18 cellular contexts compared by ENCODE assay signal in genomic region chr1:39458991-39459390, GRCh38. TPM values are rescaled to one million over a fixed set of nuclear protein-coding genes. Genes with fewer than 3 reads are reported as not detected.
A peak's percentile ranks its signal among the peaks of the same experiment; 100 is the strongest.
DNase-seq lines count a peak whose midpoint lies in the region; FAIRE-seq and TF ChIP-seq lines count a peak whose summit lies in the region.
"Had no signal": no experiment of that assay in that cellular context is flagged by ENCODE, and none has a peak within 500 bp of the region (broad histone marks: within the 10 kb centered on the region; RNA-seq: fewer than 3 reads in every experiment).

No MANE protein-coding gene starts in this region.

- peaks cover 43% of the 10 kb centered on the region for H4K20me1 ChIP-seq in astrocyte (ENCODE audit: insufficient read depth, low read length)

- intact Hi-C loops in dorsolateral prefrontal cortex (cut with DNase I) = no loop called here
- intact Hi-C loops in thyroid gland (cut with DNase I) = loop anchor here (10.0 kb wide), 1 partner anchor 76 kb away; no protein-coding TSS in a partner anchor
- intact Hi-C loops in uterus (cut with DNase I; ENCODE audit: low total_unique reads) = no loop called here

- H3K27ac ChIP-seq in astrocyte (ENCODE audit: low read depth, low read length) = no peak overlapping the region
- peak overlapping the region in 33 of 59 donors; percentile 5 to 76 (median 30) for H3K27ac ChIP-seq in dorsolateral prefrontal cortex
- H3K27ac ChIP-seq in thyroid gland = peak overlapping the region in 2 of 3 donors; percentile 61 to 76
- H3K27ac ChIP-seq in uterus = no peak overlapping the region
- H3K27ac ChIP-seq: GM23248 had no signal

- H3K27me3 ChIP-seq in astrocyte (ENCODE audit: insufficient read depth, low read length) (no peaks in the 10 kb centered on the region), dorsolateral prefrontal cortex (no peaks in the 10 kb centered on the region), thyroid gland (no peaks in the 10 kb centered on the region), uterus (no peaks in the 10 kb centered on the region)
- H3K27me3 ChIP-seq: BE2C had no signal

- no peaks in the 10 kb centered on the region for H3K9me3 Mint-ChIP-seq in astrocyte (ENCODE audit: unreplicated experiment)
- H3K9me3 Mint-ChIP-seq: CD4-positive, CD25-positive, alpha-beta regulatory T cell; CD8-positive, alpha-beta memory T cell had no signal

- peaks cover 3% of the 10 kb centered on the region for H3K4me1 Mint-ChIP-seq in astrocyte (ENCODE audit: low read depth, unreplicated experiment)
- H3K4me1 Mint-ChIP-seq: CD4-positive, CD25-positive, alpha-beta regulatory T cell; CD8-positive, alpha-beta memory T cell had no signal

- TF ChIP-seq CTCF in astrocyte (IDR thresholded peaks at IDR 0.05; ENCODE audit: insufficient read depth, low read depth, low read length) (no peak), dorsolateral prefrontal cortex (IDR thresholded peaks at IDR 0.05 in 54 of 56, conservative IDR thresholded peaks at IDR 0.05 in 2 of 56; ENCODE audit: low read depth in 1 of 56, partially characterized antibody in 56 of 56) (no peak), thyroid gland (IDR thresholded peaks at IDR 0.05) (no peak), uterus (IDR thresholded peaks at IDR 0.05) (no peak)

- TF ChIP-seq POLR2A in thyroid gland (IDR thresholded peaks at IDR 0.05) = peak in 1 of 2 donors; percentile 37
- no peak for TF ChIP-seq POLR2A in uterus (IDR thresholded peaks at IDR 0.05)

- no peak overlapping the region for H3K9ac ChIP-seq in astrocyte (ENCODE audit: low read length)
- H3K9ac ChIP-seq: GM23248 had no signal

- H3K4me2 ChIP-seq in astrocyte (ENCODE audit: low read length) = no peak overlapping the region

- H3K27me3 Mint-ChIP-seq in astrocyte (ENCODE audit: low read depth, unreplicated experiment) = no peaks in the 10 kb centered on the region
- H3K27me3 Mint-ChIP-seq: CD4-positive, CD25-positive, alpha-beta regulatory T cell; CD8-positive, alpha-beta memory T cell had no signal

- peaks cover 11% of the 10 kb centered on the region for H3K79me2 ChIP-seq in astrocyte (ENCODE audit: insufficient read depth, low read length)

- H3K4me3 Mint-ChIP-seq in astrocyte (ENCODE audit: unreplicated experiment) = no peak overlapping the region
- H3K4me3 Mint-ChIP-seq: CD4-positive, CD25-positive, alpha-beta regulatory T cell; CD8-positive, alpha-beta memory T cell had no signal

- FAIRE-seq in astrocyte (lab: Jason Lieb, UNC) = no peak
- FAIRE-seq: A204.1, D721Med, GM12878 had no signal

- peak; percentile 21 for DNase-seq in DMS79 treated with DMSO at 0.1 percent for 48 hours (lab: John Stamatoyannopoulos, UW)
- DNase-seq in astrocyte (ENCODE audit: low read depth) = no peak
- peak in 1 of 10 donors; percentile 22 for DNase-seq in dorsolateral prefrontal cortex
- peak; percentile 83 to 84 for DNase-seq in thyroid gland
- no peak for DNase-seq in NCI-H69 (lab: John Stamatoyannopoulos, UW)
- DNase-seq in NCI-H524 treated with DMSO at 0.1 percent for 48 hours (lab: John Stamatoyannopoulos, UW) = no peak
- no peak for DNase-seq in uterus
- DNase-seq: ACHN; BE2C; CD4-positive, CD25-positive, alpha-beta regulatory T cell; CD8-positive, alpha-beta memory T cell; COR-L47; GM23248 had no signal

- H2AFZ ChIP-seq in astrocyte (ENCODE audit: low read depth, low read length) = no peak overlapping the region
- H2AFZ ChIP-seq: GM23248 had no signal

- H3K4me1 ChIP-seq in astrocyte (ENCODE audit: insufficient read depth, low read length) = no peaks in the 10 kb centered on the region
- H3K4me1 ChIP-seq in thyroid gland = peaks cover 6 to 9% of the 10 kb centered on the region in 2 donors
- H3K4me1 ChIP-seq in uterus = no peaks in the 10 kb centered on the region
- H3K4me1 ChIP-seq: BE2C, HAP-1 had no signal

- H3K27ac Mint-ChIP-seq in astrocyte (ENCODE audit: unreplicated experiment) = peak overlapping the region; percentile 34
- H3K27ac Mint-ChIP-seq: CD4-positive, CD25-positive, alpha-beta regulatory T cell had no signal

- WGBS in thyroid gland, 2 donors = 19 to 50% methylated on average over 4 of the region's 4 CpGs

- peaks cover 57% of the 10 kb centered on the region for H3K36me3 Mint-ChIP-seq in astrocyte (ENCODE audit: low read depth, unreplicated experiment)

- H3K36me3 ChIP-seq in astrocyte (ENCODE audit: insufficient read depth, low read length) (peaks cover 89% of the 10 kb centered on the region), thyroid gland (peaks cover 83 to 84% of the 10 kb centered on the region in 2 donors), uterus (no peaks in the 10 kb centered on the region)

- H3K9me3 ChIP-seq in astrocyte (ENCODE audit: insufficient read depth, low read depth, low read length) (no peaks in the 10 kb centered on the region), thyroid gland (no peaks in the 10 kb centered on the region), uterus (no peaks in the 10 kb centered on the region)
- H3K9me3 ChIP-seq: BE2C, HAP-1 had no signal

- H3K4me3 ChIP-seq in astrocyte (ENCODE audit: insufficient read depth, low read depth, low read length) = no peak overlapping the region
- no peak overlapping the region for H3K4me3 ChIP-seq in dorsolateral prefrontal cortex
- no peak overlapping the region for H3K4me3 ChIP-seq in thyroid gland (replicated peaks in 1 of 3)
- H3K4me3 ChIP-seq in uterus = no peak overlapping the region
- H3K4me3 ChIP-seq: GM12878, GM23248, HAP-1 had no signal

RNA-seq across cellular contexts. Expression of gene BMP8A, which starts 32.4 kb away (rescaled TPM):
- total RNA-seq in astrocyte (0.34 and 0.84 TPM in 2 replicates), dorsolateral prefrontal cortex (10 to 100 TPM in 7 of 120 experiments, 1 to 10 TPM in 113; 2.3 to 13.5 (median 6.6) TPM), thyroid gland (100 to 1,000 TPM in 3 of 4 donors, 10 to 100 TPM in 1; 58.5 to 386 (median 270) TPM), uterus (1 to 10 TPM in 3 of 4 donors, not detected in 1; 1.8 to 8.3 (median 2.7) TPM)
- total RNA-seq: GM12878, GM23248, H4 had no signal

Comparison
In these comparisons a context has a peak if more than half of its experiments do, and no peak if none do; other contexts are left out.
1. DNase-seq: peak in DMS79 treated with DMSO at 0.1 percent for 48 hours (single experiment) and thyroid gland (2 of 2); none in astrocyte (single experiment), NCI-H69 (single experiment), NCI-H524 treated with DMSO at 0.1 percent for 48 hours (single experiment) and uterus (0 of 2).
2. H3K27ac ChIP-seq: peak in dorsolateral prefrontal cortex (33 of 59) and thyroid gland (2 of 3); none in astrocyte (single experiment) and uterus (0 of 2).
3. RNA of gene BMP8A, which starts 32.4 kb away (total RNA-seq): 58.5 to 386 TPM in thyroid gland; 2.3 to 13.5 TPM in dorsolateral prefrontal cortex, 1.8 to 8.3 TPM in uterus and 0.34 to 0.84 TPM in astrocyte; every median in the first group is over 4 times any median in the second.